Comparison of ENCODE assay signal across 8 cellular contexts in genomic region chr17:29111816-29112499, GRCh38.
DNase-seq lines count a peak whose midpoint lies in the region; ATAC-seq, FAIRE-seq and TF ChIP-seq lines count a peak whose summit lies in the region.

No MANE protein-coding gene starts in this region.

- WGBS in mesendoderm (ENCODE audit: extremely low coverage, insufficient coverage, low lambda C conversion rate), result no CpG with 5 or more reads among the region's 20 CpGs

- POLR2A ChIA-PET in activated CD8-positive, alpha-beta T cell treated with anti-CD3 and anti-CD28 coated beads for 36 hours (lab: Charles Lee), result interaction anchor here (0.9 to 1.0 kb wide), 2 partner anchors 146 to 153 kb away, joined by 3 to 4 read pairs; no protein-coding TSS in a partner anchor

- H2BK120ac ChIP-seq in mesendoderm (ENCODE audit: low read depth, low read length), result no peak overlapping the region

- peak; percentile 64 for FAIRE-seq in GM19239 (lab: Jason Lieb, UNC)

- intact Hi-C loops in activated CD8-positive, alpha-beta T cell treated with anti-CD3 and anti-CD28 coated beads for 36 hours (cut with micrococcal nuclease), result loop anchor here (2.0 kb wide), 1 partner anchor 147 kb away; no protein-coding TSS in a partner anchor

- no peak overlapping the region for H2BK5ac ChIP-seq in mesendoderm (ENCODE audit: low read length)

- no peak overlapping the region for H2AK5ac ChIP-seq in mesendoderm (ENCODE audit: low read length)

- DNase-seq in ACHN (peak; percentile 65), GM19239 (ENCODE audit: insufficient read length, low spot score) (peak; percentile 65), NCI-H510A treated with DMSO at 0.1 percent for 48 hours (lab: John Stamatoyannopoulos, UW) (peak; percentile 71), ecto neural progenitor cell (ENCODE audit: low spot score) (peak; percentile 90), mesendoderm (peak; percentile 63)
- peak; percentile 79 for DNase-seq in activated CD8-positive, alpha-beta T cell treated with anti-CD3 and anti-CD28 coated beads for 36 hours
- DNase-seq in stimulated activated CD8-positive, alpha-beta memory T cell treated with anti-CD3 and anti-CD28 coated beads, Interleukin-4, amount 100 ng/mL, for 4 hours (ENCODE audit: low read depth in 2 of 2, low spot score in 1 of 2), result peak; percentile 28 to 57

- CTCF ChIA-PET in activated CD8-positive, alpha-beta T cell treated with anti-CD3 and anti-CD28 coated beads for 36 hours (lab: Charles Lee), result interaction anchor here (0.6 to 16.0 kb wide), 22 partner anchors 11 to 385 kb away, joined by 3 to 609 read pairs (median 8); partner anchors contain the start of gene TLCD1

- H3K4me2 ChIP-seq in mesendoderm (ENCODE audit: low read length), result no peak overlapping the region

- H3K79me1 ChIP-seq in mesendoderm (ENCODE audit: low read length), result no peaks in the 10 kb centered on the region

- peak overlapping the region; percentile 40 for H3K9ac ChIP-seq in mesendoderm (ENCODE audit: low read length)

- peak; percentile 91 for TF ChIP-seq CTCF in activated CD8-positive, alpha-beta T cell treated with anti-CD3 and anti-CD28 coated beads for 36 hours (IDR thresholded peaks at IDR 0.05)

- H4K8ac ChIP-seq in mesendoderm (ENCODE audit: low read depth, low read length), result no peak overlapping the region

- no peak overlapping the region for H3K18ac ChIP-seq in mesendoderm (ENCODE audit: low read length)

- no peak overlapping the region for H4K5ac ChIP-seq in mesendoderm (ENCODE audit: low read length)

- H3K4me1 ChIP-seq in mesendoderm (ENCODE audit: control insufficient read depth, low read depth, low read length), result peaks cover 2% of the 10 kb centered on the region

- H2BK15ac ChIP-seq in mesendoderm (replicated peaks; ENCODE audit: low read depth), result no peak overlapping the region

- no peaks in the 10 kb centered on the region for H3K79me2 ChIP-seq in mesendoderm (ENCODE audit: control insufficient read depth, insufficient read depth, low read length)

- H3K36me3 Mint-ChIP-seq in activated CD8-positive, alpha-beta T cell treated with anti-CD3 and anti-CD28 coated beads for 36 hours (ENCODE audit: low read depth), result peaks cover 12% of the 10 kb centered on the region

- H3K36me3 ChIP-seq in mesendoderm (ENCODE audit: control insufficient read depth, insufficient read depth, low read length), result no peaks in the 10 kb centered on the region

- ATAC-seq in activated CD8-positive, alpha-beta T cell treated with anti-CD3 and anti-CD28 coated beads for 36 hours, result peak; percentile 87
- ATAC-seq in HG03565 (IDR thresholded peaks at IDR 0.05; ENCODE audit: unreplicated experiment), result no peak

- no peak overlapping the region for H3K23ac ChIP-seq in mesendoderm (ENCODE audit: low read length)

- H3K27ac Mint-ChIP-seq in activated CD8-positive, alpha-beta T cell treated with anti-CD3 and anti-CD28 coated beads for 36 hours, result no peak overlapping the region

- H3K27me3 ChIP-seq in mesendoderm (ENCODE audit: insufficient read depth, low read length, poor library complexity), result no peaks in the 10 kb centered on the region

- peak overlapping the region; percentile 74 for H3K56ac ChIP-seq in mesendoderm (ENCODE audit: low read length)

- H3K9me3 Mint-ChIP-seq in activated CD8-positive, alpha-beta T cell treated with anti-CD3 and anti-CD28 coated beads for 36 hours, result no peaks in the 10 kb centered on the region

- no peak overlapping the region for H3K4ac ChIP-seq in mesendoderm (ENCODE audit: low read depth, low read length)

- no peaks in the 10 kb centered on the region for H3K27me3 Mint-ChIP-seq in activated CD8-positive, alpha-beta T cell treated with anti-CD3 and anti-CD28 coated beads for 36 hours

- no peak overlapping the region for H3K4me3 ChIP-seq in mesendoderm (ENCODE audit: low read length)

- H3K4me3 Mint-ChIP-seq in activated CD8-positive, alpha-beta T cell treated with anti-CD3 and anti-CD28 coated beads for 36 hours, result no peak overlapping the region

- no peak overlapping the region for H3K27ac ChIP-seq in mesendoderm (ENCODE audit: low read depth, low read length)

- in situ Hi-C loops in ACHN (cut with HindIII; ENCODE audit: low pct_ligation_motif_present, low pct_unique_long_range_greater_than_20kb, low sequenced_read_pairs), result no loop called here

- H3K4me1 Mint-ChIP-seq in activated CD8-positive, alpha-beta T cell treated with anti-CD3 and anti-CD28 coated beads for 36 hours (ENCODE audit: low read depth), result peaks cover 9% of the 10 kb centered on the region
